26 cellular contexts compared by ENCODE assay signal in the genomic region with DNA sequence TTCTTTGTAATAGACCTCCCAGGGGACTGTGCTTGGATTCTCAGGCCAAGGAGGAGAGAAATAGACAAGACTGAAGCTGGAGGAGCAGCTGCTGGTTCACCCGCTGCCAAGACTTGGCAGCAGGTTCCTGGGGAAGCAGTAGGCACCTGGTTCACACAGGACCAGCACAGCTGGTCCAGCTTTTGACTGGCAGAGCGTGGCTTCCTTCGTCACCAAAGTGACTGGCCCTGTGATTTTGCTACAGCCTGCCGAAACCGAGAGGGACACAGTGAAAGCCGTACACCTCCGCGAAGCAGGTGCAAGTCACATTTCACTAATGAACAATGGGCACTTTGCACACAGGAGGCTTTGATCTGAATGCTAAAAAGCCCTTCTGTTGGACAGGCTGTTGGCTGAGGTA.
DNase-seq lines count a peak whose midpoint lies in the region; ATAC-seq and TF ChIP-seq lines count a peak whose summit lies in the region.
"Had no signal": no experiment of that assay in that cellular context is flagged by ENCODE, and none has a peak within 500 bp of the region (broad histone marks: within the 10 kb centered on the region; RNA-seq: fewer than 3 reads in every experiment).

No MANE protein-coding gene starts in this region.

- no peaks in the 10 kb centered on the region for H3F3A ChIP-seq in GM23338 (replicated peaks; ENCODE audit: low read depth)

- H3K27ac ChIP-seq in GM23338 (ENCODE audit: low read depth), result no peak overlapping the region
- H3K27ac ChIP-seq in CD8-positive, alpha-beta T cell (ENCODE audit: low read depth, low read length), result no peak overlapping the region
- H3K27ac ChIP-seq: A549, PC-9, thoracic aorta had no signal

- H3K36me3 Mint-ChIP-seq in GM23338 (ENCODE audit: low read depth), result no peaks in the 10 kb centered on the region
- no peaks in the 10 kb centered on the region for H3K36me3 Mint-ChIP-seq in CD8-positive, alpha-beta T cell
- H3K36me3 Mint-ChIP-seq: activated naive CD8-positive, alpha-beta T cell; mesothelial cell of epicardium; naive thymus-derived CD8-positive, alpha-beta T cell had no signal

- no peak for ATAC-seq in GM23338
- ATAC-seq in GM21515 (IDR thresholded peaks at IDR 0.05; ENCODE audit: unreplicated experiment), result no peak
- no peak for ATAC-seq in CD8-positive, alpha-beta T cell
- ATAC-seq: A549; activated CD4-positive, alpha-beta T cell treated with anti-CD3 and anti-CD28 coated beads for 36 hours; effector memory CD8-positive, alpha-beta T cell; naive thymus-derived CD8-positive, alpha-beta T cell; stimulated activated naive CD8-positive, alpha-beta T cell treated with anti-CD3 and anti-CD28 coated beads, Interleukin-15, Interleukin-2, amounts not matched to agents 100 U/mL and 50 U/mL, for 24 hours had no signal

- no peak overlapping the region for H3K4me3 Mint-ChIP-seq in GM23338
- H3K4me3 Mint-ChIP-seq in CD8-positive, alpha-beta T cell, result no peak overlapping the region
- H3K4me3 Mint-ChIP-seq: activated CD4-positive, alpha-beta T cell treated with anti-CD3 and anti-CD28 coated beads for 36 hours; activated naive CD8-positive, alpha-beta T cell; effector memory CD8-positive, alpha-beta T cell; mesothelial cell of epicardium; naive thymus-derived CD8-positive, alpha-beta T cell; T-helper 2 cell treated with Interferon-gamma antibody and Interleukin-4, amounts not matched to agents 5 μg/mL and 100 μg/mL, for 36 hours had no signal

- peaks cover 2% of the 10 kb centered on the region for H3K27me3 Mint-ChIP-seq in GM23338 (ENCODE audit: insufficient read depth, low read depth, poor library complexity)
- peaks cover 8% of the 10 kb centered on the region for H3K27me3 Mint-ChIP-seq in CD8-positive, alpha-beta T cell (ENCODE audit: low read depth)

- peak; percentile 38 for DNase-seq in NCI-H146 (lab: John Stamatoyannopoulos, UW)
- DNase-seq in NCI-H146 treated with DMSO at 0.1 percent for 48 hours (lab: John Stamatoyannopoulos, UW; ENCODE audit: unreplicated experiment), result no peak
- no peak for DNase-seq in GM23338 (ENCODE audit: low spot score)
- peak; percentile 64 for DNase-seq in NCI-H2171 treated with DMSO at 0.1 percent for 48 hours (lab: John Stamatoyannopoulos, UW)
- peak; percentile 68 for DNase-seq in myocyte (ENCODE audit: low read depth)
- DNase-seq in CD8-positive, alpha-beta T cell, result no peak
- DNase-seq in effector CD8-positive, alpha-beta T cell (lab: John Stamatoyannopoulos, UW), result no peak
- DNase-seq: activated CD4-positive, alpha-beta T cell treated with anti-CD3 and anti-CD28 coated beads for 36 hours; activated effector memory CD4-positive, alpha-beta T cell treated with Interleukin-2 at 50 U/mL for 16 hours; activated T-cell treated with anti-CD3 and anti-CD28 coated beads for 4 hours; anterior cingulate cortex; effector memory CD8-positive, alpha-beta T cell; IMR-90; naive thymus-derived CD8-positive, alpha-beta T cell; NCI-H1417 treated with DMSO at 0.1 percent for 48 hours; NK-92 treated with Interleukin-12 subunit alpha and Interleukin-12 subunit beta, amount 100 ng/mL, for 24 hours; nucleus accumbens; PC-9; Right ventricle myocardium superior; stimulated activated naive CD8-positive, alpha-beta T cell treated with anti-CD3 and anti-CD28 coated beads, Interleukin-15, Interleukin-2, amounts not matched to agents 100 U/mL and 50 U/mL, for 24 hours had no signal

- H4K20me1 ChIP-seq in GM23338 (replicated peaks; ENCODE audit: insufficient read depth), result no peaks in the 10 kb centered on the region

- no peaks in the 10 kb centered on the region for H3K27me3 ChIP-seq in GM23338 (ENCODE audit: insufficient read depth)
- no peaks in the 10 kb centered on the region for H3K27me3 ChIP-seq in CD8-positive, alpha-beta T cell (ENCODE audit: insufficient read depth, low read length)

- H3K4me1 ChIP-seq in GM23338 (ENCODE audit: insufficient read depth), result no peaks in the 10 kb centered on the region
- H3K4me1 ChIP-seq in CD8-positive, alpha-beta T cell (ENCODE audit: insufficient read depth, low read length), result no peaks in the 10 kb centered on the region

- peaks cover 2% of the 10 kb centered on the region; the same call in 1 of the 3 replicates for H3K4me1 Mint-ChIP-seq in GM23338
- H3K4me1 Mint-ChIP-seq in CD8-positive, alpha-beta T cell (ENCODE audit: low read depth), result no peaks in the 10 kb centered on the region
- H3K4me1 Mint-ChIP-seq: activated CD4-positive, alpha-beta T cell treated with anti-CD3 and anti-CD28 coated beads for 36 hours; naive thymus-derived CD8-positive, alpha-beta T cell had no signal

- CTCF ChIA-PET in CD8-positive, alpha-beta T cell (lab: Charles Lee), result no interaction called here

- no peak overlapping the region for H3K4me2 ChIP-seq in GM23338
- H3K4me2 ChIP-seq: A549, PC-9 had no signal

- H3K9me3 ChIP-seq in CD8-positive, alpha-beta T cell (ENCODE audit: low read length), result no peaks in the 10 kb centered on the region
- H3K9me3 ChIP-seq: A549, thoracic aorta had no signal

- no peaks in the 10 kb centered on the region for H3K36me3 ChIP-seq in GM23338 (ENCODE audit: insufficient read depth)
- H3K36me3 ChIP-seq in CD8-positive, alpha-beta T cell (ENCODE audit: insufficient read depth, low read length), result no peaks in the 10 kb centered on the region
- H3K36me3 ChIP-seq: thoracic aorta had no signal

- H3K27ac Mint-ChIP-seq in GM23338, result no peak overlapping the region
- H3K27ac Mint-ChIP-seq in CD8-positive, alpha-beta T cell, result no peak overlapping the region
- H3K27ac Mint-ChIP-seq: activated CD4-positive, alpha-beta T cell treated with anti-CD3 and anti-CD28 coated beads for 36 hours; activated naive CD8-positive, alpha-beta T cell; effector memory CD8-positive, alpha-beta T cell; mesothelial cell of epicardium; naive thymus-derived CD8-positive, alpha-beta T cell; T-helper 2 cell treated with Interferon-gamma antibody and Interleukin-4, amounts not matched to agents 5 μg/mL and 100 μg/mL, for 36 hours had no signal

- H3K9me2 ChIP-seq in GM23338 (ENCODE audit: insufficient read depth), result no peaks in the 10 kb centered on the region

- H3K79me2 ChIP-seq in GM23338 (replicated peaks; ENCODE audit: insufficient read depth), result no peaks in the 10 kb centered on the region

- TF ChIP-seq CTCF in GM23338 (conservative IDR thresholded peaks at IDR 0.05; ENCODE audit: low read depth in 2 of 2), result no peak
- TF ChIP-seq CTCF in CD8-positive, alpha-beta T cell (IDR thresholded peaks at IDR 0.05), result no peak

- no peaks in the 10 kb centered on the region for H3K9me3 Mint-ChIP-seq in GM23338
- no peaks in the 10 kb centered on the region for H3K9me3 Mint-ChIP-seq in CD8-positive, alpha-beta T cell
- H3K9me3 Mint-ChIP-seq: effector memory CD8-positive, alpha-beta T cell; mesothelial cell of epicardium; naive thymus-derived CD8-positive, alpha-beta T cell; T-helper 2 cell treated with Interferon-gamma antibody and Interleukin-4, amounts not matched to agents 5 μg/mL and 100 μg/mL, for 36 hours had no signal

- no peak overlapping the region for H3K4me3 ChIP-seq in GM23338
- H3K4me3 ChIP-seq in CD8-positive, alpha-beta T cell (ENCODE audit: low read depth, low read length), result no peak overlapping the region
- H3K4me3 ChIP-seq: A549, PC-9, thoracic aorta had no signal

- intact Hi-C loops in CD8-positive, alpha-beta T cell (cut with DNase I, micrococcal nuclease), result no loop called here

- POLR2A ChIA-PET in CD8-positive, alpha-beta T cell (lab: Charles Lee), result no interaction called here

- 0 out of 2 replicates have a peak overlapping the region, but pooled peaks have one; percentile 7 for H2AFZ ChIP-seq in GM23338
- H2AFZ ChIP-seq: PC-9 had no signal

TF ChIP-seq in GM23338, 12 proteins besides CTCF, POLR2A, EP300 and RAD21 (continues in another document):
- TF ChIP-seq, protein P1, sequence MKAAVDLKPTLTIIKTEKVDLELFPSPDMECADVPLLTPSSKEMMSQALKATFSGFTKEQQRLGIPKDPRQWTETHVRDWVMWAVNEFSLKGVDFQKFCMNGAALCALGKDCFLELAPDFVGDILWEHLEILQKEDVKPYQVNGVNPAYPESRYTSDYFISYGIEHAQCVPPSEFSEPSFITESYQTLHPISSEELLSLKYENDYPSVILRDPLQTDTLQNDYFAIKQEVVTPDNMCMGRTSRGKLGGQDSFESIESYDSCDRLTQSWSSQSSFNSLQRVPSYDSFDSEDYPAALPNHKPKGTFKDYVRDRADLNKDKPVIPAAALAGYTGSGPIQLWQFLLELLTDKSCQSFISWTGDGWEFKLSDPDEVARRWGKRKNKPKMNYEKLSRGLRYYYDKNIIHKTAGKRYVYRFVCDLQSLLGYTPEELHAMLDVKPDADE (IDR thresholded peaks at IDR 0.05), result no peak
- TF ChIP-seq POLR2AphosphoS5 (IDR thresholded peaks at IDR 0.05; ENCODE audit: low read depth), result no peak
- no peak for TF ChIP-seq ZNF331 (CRISPR knock-in tag; IDR thresholded peaks at IDR 0.05; ENCODE audit: low read depth)
- no peak for TF ChIP-seq NANOG (IDR thresholded peaks at IDR 0.05; ENCODE audit: borderline replicate concordance)
- TF ChIP-seq EZH2 (IDR thresholded peaks at IDR 0.05; ENCODE audit: low read depth, unreplicated experiment), result no peak

Comparison
In these comparisons a context has a peak if more than half of its experiments do, and no peak if none do; other contexts are left out.
1. DNase-seq: peak in NCI-H146 (single experiment), NCI-H2171 treated with DMSO at 0.1 percent for 48 hours (single experiment) and myocyte (single experiment); none in NCI-H146 treated with DMSO at 0.1 percent for 48 hours (single experiment), GM23338 (single experiment), CD8-positive, alpha-beta T cell (0 of 7) and effector CD8-positive, alpha-beta T cell (single experiment).